Comparison of ENCODE assay signal across 9 cellular contexts in the genomic region with DNA sequence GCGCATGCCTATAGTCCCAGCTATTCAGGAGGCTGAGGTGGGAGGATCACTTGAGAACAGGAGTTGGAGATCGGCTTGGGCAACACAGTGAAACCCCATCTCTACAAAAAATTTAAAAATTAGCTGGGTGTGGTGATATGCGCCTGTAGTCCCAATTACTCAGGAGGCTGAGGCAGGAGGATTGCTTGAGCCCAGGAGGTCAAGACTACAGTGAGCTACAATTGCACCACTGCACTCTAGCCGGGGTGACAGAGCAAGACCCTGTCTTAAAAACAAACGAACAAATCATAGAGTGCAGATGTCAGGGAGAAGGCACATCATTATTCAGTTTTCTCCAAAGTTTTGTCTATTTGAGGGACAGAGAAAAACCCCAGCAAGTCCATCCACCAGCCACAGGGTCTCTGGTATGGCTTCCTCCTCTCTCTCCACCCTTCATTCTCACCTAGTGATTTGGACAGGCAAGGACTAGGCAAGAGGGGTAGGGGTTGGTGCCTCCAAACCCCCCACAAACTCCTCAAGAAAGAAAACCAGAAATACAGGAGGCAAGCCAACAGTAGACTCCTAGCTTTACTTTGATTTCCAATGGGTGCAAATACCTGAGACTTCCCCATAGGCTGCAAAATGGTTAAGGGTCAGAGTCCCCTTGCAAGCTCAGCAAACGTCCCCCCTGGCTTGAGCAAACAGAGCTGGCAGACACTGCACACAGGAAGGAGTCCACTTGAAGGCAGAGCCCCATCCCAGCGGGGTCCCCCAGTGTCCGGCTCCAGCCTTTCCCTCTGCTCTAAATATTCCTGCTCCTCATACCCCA. TPM values are rescaled to one million over a fixed set of nuclear protein-coding genes. Genes with fewer than 3 reads are reported as not detected.
DNase-seq lines count a peak whose midpoint lies in the region; ATAC-seq, FAIRE-seq and TF ChIP-seq lines count a peak whose summit lies in the region.
"Had no signal": no experiment of that assay in that cellular context is flagged by ENCODE, and none has a peak within 500 bp of the region (broad histone marks: within the 10 kb centered on the region; RNA-seq: fewer than 3 reads in every experiment).

No MANE protein-coding gene starts in this region.

- TF ChIP-seq CTCF in VCaP (conservative IDR thresholded peaks at IDR 0.05) = no peak
- TF ChIP-seq CTCF in stomach (IDR thresholded peaks at IDR 0.05) = no peak
- TF ChIP-seq CTCF in D721Med (IDR thresholded peaks at IDR 0.05; ENCODE audit: insufficient read depth, missing control alignments) = no peak

- peaks cover 85 to 93% (median 88%) of the 10 kb centered on the region in 4 donors for H3K4me1 ChIP-seq in stomach

- no peak for TF ChIP-seq EP300 in stomach (IDR thresholded peaks at IDR 0.05)

- 62 to 71% (median 64%) methylated on average over 8 of the region's 8 CpGs for WGBS in stomach, 5 donors

- CTCF ChIA-PET in activated naive CD4-positive, alpha-beta T cell treated with anti-CD3 and anti-CD28 coated beads for 36 hours (lab: Charles Lee) = interaction anchor here (0.6 to 10.8 kb wide), 24 partner anchors 8 to 265 kb away, joined by 3 to 637 read pairs (median 6); a partner anchor contains a TSS

- intact Hi-C loops in activated naive CD4-positive, alpha-beta T cell treated with anti-CD3 and anti-CD28 coated beads for 36 hours (cut with micrococcal nuclease) = loop anchor here (1.0 to 10.0 kb wide), 4 partner anchors 38 to 207 kb away; a partner anchor contains a TSS
- intact Hi-C loops in stomach (cut with DNase I; ENCODE audit: low total_unique reads) = loop anchor here (2.0 kb wide), 1 partner anchor 39 kb away; no protein-coding TSS in a partner anchor

- DNase-seq in activated naive CD4-positive, alpha-beta T cell treated with anti-CD3 and anti-CD28 coated beads for 36 hours = no peak
- DNase-seq in activated naive CD4-positive, alpha-beta T cell treated with Interleukin-2 at 50 U/mL for 16 hours = no peak
- DNase-seq in left lobe of liver (ENCODE audit: low spot score) (peak; percentile 80), stomach (no peak), SW 1271 (lab: John Stamatoyannopoulos, UW) (no peak), D721Med (ENCODE audit: insufficient read length, low spot score) (no peak)

- peaks cover 13% of the 10 kb centered on the region for H3K36me3 Mint-ChIP-seq in activated naive CD4-positive, alpha-beta T cell treated with anti-CD3 and anti-CD28 coated beads for 36 hours (ENCODE audit: low read depth)

- peak; percentile 64 for ATAC-seq in left lobe of liver
- no peak for ATAC-seq in HG03342 (IDR thresholded peaks at IDR 0.05; ENCODE audit: unreplicated experiment)

- peaks cover 79% of the 10 kb centered on the region for H3K4me1 Mint-ChIP-seq in activated naive CD4-positive, alpha-beta T cell treated with anti-CD3 and anti-CD28 coated beads for 36 hours (ENCODE audit: low read depth)

- H3K27ac ChIP-seq in VCaP = peak overlapping the region; percentile 88
- peak overlapping the region in 4 of 5 donors; percentile 85 to 92 (median 90) for H3K27ac ChIP-seq in stomach

- H3K36me3 ChIP-seq in stomach = peaks cover 17 to 27% (median 21%) of the 10 kb centered on the region in 4 donors
- H3K36me3 ChIP-seq: uterus had no signal

- no peaks in the 10 kb centered on the region for H3K27me3 ChIP-seq in stomach
- H3K27me3 ChIP-seq: uterus had no signal

- no peaks in the 10 kb centered on the region for H3K9me3 ChIP-seq in stomach
- H3K9me3 ChIP-seq: uterus had no signal

- H3K4me3 Mint-ChIP-seq in activated naive CD4-positive, alpha-beta T cell treated with anti-CD3 and anti-CD28 coated beads for 36 hours = no peak overlapping the region

- no peak for TF ChIP-seq POLR2A in stomach (IDR thresholded peaks at IDR 0.05)

- no peaks in the 10 kb centered on the region for H3K9me3 Mint-ChIP-seq in activated naive CD4-positive, alpha-beta T cell treated with anti-CD3 and anti-CD28 coated beads for 36 hours

- no peaks in the 10 kb centered on the region for H3K27me3 Mint-ChIP-seq in activated naive CD4-positive, alpha-beta T cell treated with anti-CD3 and anti-CD28 coated beads for 36 hours (ENCODE audit: low read depth)

- FAIRE-seq in D721Med (lab: Jason Lieb, UNC) = no peak

- H3K27ac Mint-ChIP-seq in activated naive CD4-positive, alpha-beta T cell treated with anti-CD3 and anti-CD28 coated beads for 36 hours = peak overlapping the region; percentile 84

- peak overlapping the region in 1 of 4 donors; percentile 28 for H3K4me3 ChIP-seq in stomach
- H3K4me3 ChIP-seq: uterus had no signal

RNA-seq across cellular contexts. Expression of a gene that starts 26.5 kb away (rescaled TPM):
- total RNA-seq in activated naive CD4-positive, alpha-beta T cell treated with anti-CD3 and anti-CD28 coated beads for 36 hours = 1,000 to 10,000 TPM; 5,065 to 5,278 TPM
- 743 TPM for total RNA-seq in left lobe of liver
- total RNA-seq in stomach = 1,000 to 10,000 TPM; 1,405 to 2,743 (median 1,647) TPM
- polyA plus RNA-seq in stomach = 1,000 to 10,000 TPM; 3,548 to 5,463 (median 4,617) TPM

RNA-seq across cellular contexts. Expression of a gene that starts 32.9 kb away (rescaled TPM):
- total RNA-seq in activated naive CD4-positive, alpha-beta T cell treated with anti-CD3 and anti-CD28 coated beads for 36 hours = 100 to 1,000 TPM; 122 to 128 TPM
- total RNA-seq in left lobe of liver (42.7 TPM), stomach (100 to 1,000 TPM in 4 of 5 donors, 10 to 100 TPM in 1; 84.0 to 226 (median 130) TPM)
- polyA plus RNA-seq in stomach = 10 to 100 TPM in 2 of 3 donors, 1 to 10 TPM in 1; 8.7 to 14.5 (median 14.1) TPM

RNA-seq across cellular contexts. Expression of a gene that starts 38.1 kb away (rescaled TPM):
- 100 to 1,000 TPM; 109 to 112 TPM for total RNA-seq in activated naive CD4-positive, alpha-beta T cell treated with anti-CD3 and anti-CD28 coated beads for 36 hours
- total RNA-seq in left lobe of liver (24.0 TPM), stomach (100 to 1,000 TPM in 1 of 5 donors, 10 to 100 TPM in 4; 39.7 to 129 (median 58.9) TPM)
- 10 to 100 TPM; 27.2 to 46.7 (median 33.6) TPM for polyA plus RNA-seq in stomach
